8 cellular contexts compared by ENCODE assay signal in the genomic region with DNA sequence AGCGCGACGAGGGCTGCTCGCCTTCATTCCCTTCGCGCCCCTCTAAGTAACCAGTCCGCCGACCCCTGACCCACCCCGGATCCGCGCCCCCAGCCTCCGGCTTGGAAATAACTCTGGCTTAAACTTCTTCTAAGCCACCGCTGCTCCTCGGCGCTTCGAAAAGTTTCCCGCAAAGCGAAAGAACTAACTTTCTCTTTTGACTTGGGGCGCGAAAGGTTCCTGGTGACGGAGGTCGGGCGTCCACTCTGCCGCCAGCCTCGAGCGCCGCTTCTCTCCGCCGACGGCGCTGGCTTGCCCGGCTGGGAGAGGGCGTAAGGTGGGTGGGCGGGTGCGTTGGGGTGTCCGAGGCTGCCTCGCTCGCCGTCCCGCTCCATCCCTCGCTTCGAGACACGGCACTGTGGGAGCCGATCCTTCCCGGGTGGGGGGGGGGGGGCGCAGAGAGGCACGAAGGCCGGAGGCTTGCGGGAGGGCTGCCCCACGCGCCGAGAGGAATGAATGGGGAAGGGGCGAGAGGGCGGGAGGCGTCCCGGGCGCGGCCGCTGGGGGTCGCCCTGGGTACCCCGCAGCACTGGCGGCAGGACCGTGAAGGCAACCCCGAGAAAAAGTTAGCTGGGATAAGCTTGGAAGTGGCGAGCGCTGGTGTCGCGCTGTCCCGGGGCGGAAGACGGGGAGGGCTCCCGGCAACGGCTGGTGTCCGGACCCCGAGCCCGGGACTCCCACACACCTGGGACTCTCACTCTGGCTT. TPM values are rescaled to one million over a fixed set of nuclear protein-coding genes. Genes with fewer than 3 reads are reported as not detected.
DNase-seq lines count a peak whose midpoint lies in the region; ATAC-seq lines count a peak whose summit lies in the region.

No MANE protein-coding gene starts in this region.

- H3K27me3 ChIP-seq in layer of hippocampus (ENCODE audit: control insufficient read depth, insufficient read depth, low read length) = peaks cover 2% of the 10 kb centered on the region

- in situ Hi-C loops in Caki2 (cut with HindIII; ENCODE audit: low pct_unique_long_range_greater_than_20kb, low sequenced_read_pairs) = no loop called here

- peak overlapping the region; percentile 76 for H3K4me3 ChIP-seq in Jurkat, Clone E6-1 (ENCODE audit: low read length)

- peak; percentile 42 for DNase-seq in Caki2 (ENCODE audit: low read depth)
- no peak for DNase-seq in Jurkat, Clone E6-1 (ENCODE audit: low read depth, low spot score)
- peak; percentile 72 for DNase-seq in UCSD-AML1 (lab: John Stamatoyannopoulos, UW; ENCODE audit: unreplicated experiment)
- peak; percentile 50 for DNase-seq in central memory CD4-positive, alpha-beta T cell
- DNase-seq in stimulated activated CD4-positive, alpha-beta T cell treated with anti-CD3 and anti-CD28 coated beads, Interleukin-1b, Interleukin-23, amount 100 ng/mL, for 48 hours = peak; percentile 39

- peak overlapping the region; percentile 91 for H3K27ac ChIP-seq in layer of hippocampus (ENCODE audit: low read depth, low read length)

- ATAC-seq in GM21423 (IDR thresholded peaks at IDR 0.05; ENCODE audit: unreplicated experiment) (peak; percentile 8), HG02884 (IDR thresholded peaks at IDR 0.05; ENCODE audit: unreplicated experiment) (no peak)

RNA-seq across cellular contexts. Expression of gene ATF3, which starts 0.6 kb away (rescaled TPM):
- total RNA-seq in Caki2 (2014; rRNA removed; shearing (Covaris generic); ENCODE audit: low replicate concordance) = 30.0 and 39.7 TPM in 2 replicates
- polyA plus RNA-seq in Jurkat, Clone E6-1 (2012; ENCODE audit: insufficient read depth, insufficient read length) = 8.6 TPM
